ENCODE assay signal across 8 cellular contexts in the genomic region with DNA sequence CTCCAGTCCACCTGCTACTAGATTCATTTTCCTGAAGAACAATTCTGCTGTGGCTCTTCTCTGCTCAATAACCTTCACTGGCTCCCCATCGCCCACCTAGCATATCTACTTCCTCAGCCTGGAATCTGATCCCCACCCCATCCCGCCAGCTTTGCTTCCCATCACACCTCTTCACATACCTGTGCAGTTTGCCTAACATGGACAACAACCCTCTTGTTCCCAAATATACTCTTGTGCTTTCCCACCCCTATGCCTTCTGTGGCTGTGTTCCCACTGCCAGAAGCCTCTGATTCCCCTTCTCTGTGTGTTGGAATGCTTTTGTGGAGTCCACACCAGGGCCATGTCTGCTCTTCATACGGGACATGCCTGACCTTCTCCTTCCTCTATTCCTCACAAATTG. TPM values are rescaled to one million over a fixed set of nuclear protein-coding genes. Genes with fewer than 3 reads are reported as not detected.
A peak's percentile ranks its signal among the peaks of the same experiment; 100 is the strongest.
DNase-seq lines count a peak whose midpoint lies in the region; ATAC-seq and TF ChIP-seq lines count a peak whose summit lies in the region.

No MANE protein-coding gene starts in this region.

- H3K4me1 ChIP-seq in CD8-positive, alpha-beta memory T cell (ENCODE audit: insufficient read depth, low read length) = peaks cover 91% of the 10 kb centered on the region
- peaks cover 2 to 55% (median 26%) of the 10 kb centered on the region in 4 donors for H3K4me1 ChIP-seq in Peyer's patch
- peaks cover 6 to 49% (median 22%) of the 10 kb centered on the region in 3 donors for H3K4me1 ChIP-seq in esophagus squamous epithelium
- peaks cover 13% of the 10 kb centered on the region for H3K4me1 ChIP-seq in rectal smooth muscle tissue (ENCODE audit: control insufficient read depth, insufficient read depth, low read length)

- H3K27me3 ChIP-seq in CD8-positive, alpha-beta memory T cell (ENCODE audit: insufficient read depth, low read length, poor library complexity, severe bottlenecking) = no peaks in the 10 kb centered on the region
- H3K27me3 ChIP-seq in Peyer's patch = no peaks in the 10 kb centered on the region
- H3K27me3 ChIP-seq in esophagus squamous epithelium = peaks cover 0 to 90% (median 0%) of the 10 kb centered on the region in 4 donors
- no peaks in the 10 kb centered on the region for H3K27me3 ChIP-seq in rectal smooth muscle tissue (ENCODE audit: control insufficient read depth, insufficient read depth, low read length)

- 60 to 77% methylated on average over 3 of the region's 3 CpGs for WGBS in esophagus squamous epithelium, 2 donors

- CTCF ChIA-PET in CD8-positive, alpha-beta memory T cell (lab: Charles Lee) = interaction anchor here (1.0 to 1.5 kb wide), 2 partner anchors 24 to 47 kb away, joined by 3 to 4 read pairs; no protein-coding TSS in a partner anchor

- ATAC-seq in HG02798 (IDR thresholded peaks at IDR 0.05; ENCODE audit: poor library complexity, unreplicated experiment) = no peak
- ATAC-seq in GM18511 (IDR thresholded peaks at IDR 0.05; ENCODE audit: unreplicated experiment) = no peak
- no peak for ATAC-seq in GM18502 (IDR thresholded peaks at IDR 0.05; ENCODE audit: poor library complexity, unreplicated experiment)

- H3K27ac ChIP-seq in CD8-positive, alpha-beta memory T cell (ENCODE audit: low read depth, low read length) = no peak overlapping the region
- peak overlapping the region in 3 of 4 donors; percentile 46 to 84 (median 69) for H3K27ac ChIP-seq in Peyer's patch
- H3K27ac ChIP-seq in esophagus squamous epithelium = peak overlapping the region; percentile 35 to 80 (median 56)
- peak overlapping the region; percentile 18 for H3K27ac ChIP-seq in rectal smooth muscle tissue (ENCODE audit: low read depth, low read length)

- H3K4me3 ChIP-seq in CD8-positive, alpha-beta memory T cell (ENCODE audit: low read length) = no peak overlapping the region
- H3K4me3 ChIP-seq in Peyer's patch (no peak overlapping the region), esophagus squamous epithelium (no peak overlapping the region), rectal smooth muscle tissue (ENCODE audit: low read length) (no peak overlapping the region)

- intact Hi-C loops in esophagus squamous epithelium (cut with DNase I) = no loop called here

- peaks cover 64 to 98% (median 80%) of the 10 kb centered on the region in 3 donors for H3K4me1 Mint-ChIP-seq in CD8-positive, alpha-beta memory T cell

- TF ChIP-seq POLR2A in Peyer's patch (IDR thresholded peaks at IDR 0.05) = no peak
- TF ChIP-seq POLR2A in esophagus squamous epithelium (IDR thresholded peaks at IDR 0.05) = no peak

- TF ChIP-seq CTCF in Peyer's patch (IDR thresholded peaks at IDR 0.05) (no peak), esophagus squamous epithelium (IDR thresholded peaks at IDR 0.05) (no peak)

- no peaks in the 10 kb centered on the region for H3K36me3 ChIP-seq in CD8-positive, alpha-beta memory T cell (ENCODE audit: insufficient read depth, low read length)
- H3K36me3 ChIP-seq in Peyer's patch = no peaks in the 10 kb centered on the region
- no peaks in the 10 kb centered on the region for H3K36me3 ChIP-seq in esophagus squamous epithelium
- no peaks in the 10 kb centered on the region for H3K36me3 ChIP-seq in rectal smooth muscle tissue (ENCODE audit: control insufficient read depth, insufficient read depth, low read length)

- POLR2A ChIA-PET in CD8-positive, alpha-beta memory T cell (lab: Charles Lee) = no interaction called here

- no peaks in the 10 kb centered on the region for H3K9me3 ChIP-seq in CD8-positive, alpha-beta memory T cell (ENCODE audit: low read length)
- H3K9me3 ChIP-seq in Peyer's patch = no peaks in the 10 kb centered on the region
- H3K9me3 ChIP-seq in esophagus squamous epithelium = peaks cover 0 to 5% (median 0%) of the 10 kb centered on the region in 3 donors

- peak overlapping the region; percentile 14 to 98 (median 63) for H3K27ac Mint-ChIP-seq in CD8-positive, alpha-beta memory T cell

- H3K9ac ChIP-seq in rectal smooth muscle tissue (ENCODE audit: low read length) = no peak overlapping the region

- peaks cover 0 to 3% of the 10 kb centered on the region in 2 donors for H3K27me3 Mint-ChIP-seq in CD8-positive, alpha-beta memory T cell

- no peaks in the 10 kb centered on the region for H3K9me3 Mint-ChIP-seq in CD8-positive, alpha-beta memory T cell

- peaks cover 0 to 2% (median 0%) of the 10 kb centered on the region in 3 donors for H3K36me3 Mint-ChIP-seq in CD8-positive, alpha-beta memory T cell

- peak overlapping the region; percentile 0 to 82 (median 35) for H3K4me3 Mint-ChIP-seq in CD8-positive, alpha-beta memory T cell

- no peak for DNase-seq in CD8-positive, alpha-beta memory T cell
- DNase-seq in Peyer's patch = peak in 1 of 3 donors; percentile 32
- DNase-seq in esophagus squamous epithelium (lab: John Stamatoyannopoulos, UW) = no peak
- no peak for DNase-seq in NCI-H2171 treated with DMSO at 0.1 percent for 48 hours (lab: John Stamatoyannopoulos, UW)

RNA-seq across cellular contexts. Expression of a gene that starts 29.5 kb away (rescaled TPM):
- total RNA-seq in CD8-positive, alpha-beta memory T cell = 10 to 100 TPM; 33.5 to 39.4 TPM
- polyA plus RNA-seq in CD8-positive, alpha-beta memory T cell = 113 TPM
- total RNA-seq in Peyer's patch = 10 to 100 TPM in 2 of 4 donors, 1 to 10 TPM in 2; 5.7 to 41.3 (median 10.5) TPM
- 1 to 10 TPM in 2 of 4 donors, under 1 TPM in 1, not detected in 1; 0.35 to 6.7 (median 3.0) TPM for total RNA-seq in esophagus squamous epithelium
